In the genomic region with DNA sequence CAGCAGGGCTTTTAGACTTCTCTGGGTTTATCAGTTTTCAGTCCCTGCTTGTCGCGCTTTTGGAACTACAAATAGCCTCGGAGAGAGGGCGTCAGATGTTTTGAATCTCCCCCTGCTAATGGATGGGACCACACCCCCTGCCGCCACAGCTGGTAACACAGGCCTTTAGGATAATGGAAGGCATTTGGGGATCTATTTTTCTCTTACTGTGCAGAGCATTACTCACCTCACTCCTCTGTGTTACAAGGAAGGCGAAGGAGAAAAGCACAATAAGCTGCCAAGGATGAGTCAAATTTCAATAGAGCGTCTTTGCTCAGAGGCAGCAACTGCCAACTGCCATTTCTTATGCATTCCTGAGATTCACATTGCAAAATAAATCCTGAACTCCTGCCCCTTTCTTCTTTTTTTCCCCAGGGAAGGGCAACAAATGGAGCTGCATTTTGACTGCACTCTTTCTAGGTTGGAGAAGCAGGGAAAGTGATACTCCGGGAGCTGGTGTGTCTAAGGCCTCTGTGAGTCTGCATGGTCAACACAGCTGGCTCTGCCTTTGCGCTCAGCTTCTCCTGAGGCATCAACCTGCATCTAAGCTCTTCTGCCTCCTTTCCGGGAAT, we compare ENCODE assay signal across 1 cellular context.
A peak's percentile ranks its signal among the peaks of the same experiment; 100 is the strongest.
TF ChIP-seq lines count a peak whose summit lies in the region.

No MANE protein-coding gene starts in this region.

TF ChIP-seq in SK-N-SH, 30 proteins besides CTCF, POLR2A, EP300 and RAD21 (continued from another document):
- TF ChIP-seq, protein P1, sequence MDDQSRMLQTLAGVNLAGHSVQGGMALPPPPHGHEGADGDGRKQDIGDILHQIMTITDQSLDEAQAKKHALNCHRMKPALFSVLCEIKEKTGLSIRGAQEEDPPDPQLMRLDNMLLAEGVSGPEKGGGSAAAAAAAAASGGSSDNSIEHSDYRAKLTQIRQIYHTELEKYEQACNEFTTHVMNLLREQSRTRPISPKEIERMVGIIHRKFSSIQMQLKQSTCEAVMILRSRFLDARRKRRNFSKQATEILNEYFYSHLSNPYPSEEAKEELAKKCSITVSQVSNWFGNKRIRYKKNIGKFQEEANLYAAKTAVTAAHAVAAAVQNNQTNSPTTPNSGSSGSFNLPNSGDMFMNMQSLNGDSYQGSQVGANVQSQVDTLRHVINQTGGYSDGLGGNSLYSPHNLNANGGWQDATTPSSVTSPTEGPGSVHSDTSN (IDR thresholded peaks at IDR 0.05): peak; percentile 80
- TF ChIP-seq RCOR1 (IDR thresholded peaks at IDR 0.05; ENCODE audit: low read length) (no peak), NRF1 (IDR thresholded peaks at IDR 0.05; ENCODE audit: low read depth, low read length) (no peak), TCF12 (IDR thresholded peaks at IDR 0.05) (peak; percentile 81), MXI1 (IDR thresholded peaks at IDR 0.05; ENCODE audit: low read depth, low read length) (no peak), YY1 (IDR thresholded peaks at IDR 0.05; ENCODE audit: low read depth) (peak; percentile 61; the same call in 1 of the 2 replicates), TAF1 (IDR thresholded peaks at IDR 0.05; ENCODE audit: borderline replicate concordance, low read depth, low read length) (no peak; the same call in 1 of the 2 replicates), NFIC (IDR thresholded peaks at IDR 0.05; ENCODE audit: borderline replicate concordance) (peak; percentile 94), RXRA (IDR thresholded peaks at IDR 0.05; ENCODE audit: borderline replicate concordance, low read depth) (no peak; the same call in 1 of the 2 replicates), TEAD4 (IDR thresholded peaks at IDR 0.05; ENCODE audit: borderline replicate concordance, insufficient read depth) (peak; percentile 82), EZH2phosphoT487 (IDR thresholded peaks at IDR 0.05; ENCODE audit: borderline replicate concordance, low read depth) (no peak), GABPA (IDR thresholded peaks at IDR 0.05; ENCODE audit: low read depth) (no peak), FOXM1 (IDR thresholded peaks at IDR 0.05; ENCODE audit: low read depth) (peak; percentile 64; the same call in 1 of the 2 replicates), SIN3A (IDR thresholded peaks at IDR 0.05; ENCODE audit: borderline replicate concordance, low read depth, low read length) (no peak), FOXJ3 (CRISPR knock-in tag; IDR thresholded peaks at IDR 0.05) (no peak), GATA2 (CRISPR knock-in tag; IDR thresholded peaks at IDR 0.05) (no peak), SMC3 (IDR thresholded peaks at IDR 0.05; ENCODE audit: low read depth, low read length) (no peak), MEF2A (IDR thresholded peaks at IDR 0.05; ENCODE audit: borderline replicate concordance, low read depth) (peak; percentile 45; the same call in 1 of the 2 replicates), RFX5 (IDR thresholded peaks at IDR 0.05; ENCODE audit: low read length) (no peak), CHD2 (IDR thresholded peaks at IDR 0.05; ENCODE audit: low read length, partially characterized antibody) (no peak), FOSL2 (IDR thresholded peaks at IDR 0.05; ENCODE audit: borderline replicate concordance, low read depth) (peak; percentile 86), ELF1 (IDR thresholded peaks at IDR 0.05) (0 out of 2 replicates have a peak, but pooled peaks have one; percentile 17), JUND (IDR thresholded peaks at IDR 0.05) (peak; percentile 78)
- TF ChIP-seq, protein P2, sequence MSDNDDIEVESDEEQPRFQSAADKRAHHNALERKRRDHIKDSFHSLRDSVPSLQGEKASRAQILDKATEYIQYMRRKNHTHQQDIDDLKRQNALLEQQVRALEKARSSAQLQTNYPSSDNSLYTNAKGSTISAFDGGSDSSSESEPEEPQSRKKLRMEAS (IDR thresholded peaks at IDR 0.05; ENCODE audit: low read depth): peak; percentile 77
- TF ChIP-seq, protein P3, sequence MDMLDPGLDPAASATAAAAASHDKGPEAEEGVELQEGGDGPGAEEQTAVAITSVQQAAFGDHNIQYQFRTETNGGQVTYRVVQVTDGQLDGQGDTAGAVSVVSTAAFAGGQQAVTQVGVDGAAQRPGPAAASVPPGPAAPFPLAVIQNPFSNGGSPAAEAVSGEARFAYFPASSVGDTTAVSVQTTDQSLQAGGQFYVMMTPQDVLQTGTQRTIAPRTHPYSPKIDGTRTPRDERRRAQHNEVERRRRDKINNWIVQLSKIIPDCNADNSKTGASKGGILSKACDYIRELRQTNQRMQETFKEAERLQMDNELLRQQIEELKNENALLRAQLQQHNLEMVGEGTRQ (IDR thresholded peaks at IDR 0.05; ENCODE audit: borderline replicate concordance, low read depth, low read length): no peak
- TF ChIP-seq, protein P4, sequence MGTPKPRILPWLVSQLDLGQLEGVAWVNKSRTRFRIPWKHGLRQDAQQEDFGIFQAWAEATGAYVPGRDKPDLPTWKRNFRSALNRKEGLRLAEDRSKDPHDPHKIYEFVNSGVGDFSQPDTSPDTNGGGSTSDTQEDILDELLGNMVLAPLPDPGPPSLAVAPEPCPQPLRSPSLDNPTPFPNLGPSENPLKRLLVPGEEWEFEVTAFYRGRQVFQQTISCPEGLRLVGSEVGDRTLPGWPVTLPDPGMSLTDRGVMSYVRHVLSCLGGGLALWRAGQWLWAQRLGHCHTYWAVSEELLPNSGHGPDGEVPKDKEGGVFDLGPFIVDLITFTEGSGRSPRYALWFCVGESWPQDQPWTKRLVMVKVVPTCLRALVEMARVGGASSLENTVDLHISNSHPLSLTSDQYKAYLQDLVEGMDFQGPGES (IDR thresholded peaks at IDR 0.05; ENCODE audit: low read depth, low read length): no peak
- TF ChIP-seq, protein P5, sequence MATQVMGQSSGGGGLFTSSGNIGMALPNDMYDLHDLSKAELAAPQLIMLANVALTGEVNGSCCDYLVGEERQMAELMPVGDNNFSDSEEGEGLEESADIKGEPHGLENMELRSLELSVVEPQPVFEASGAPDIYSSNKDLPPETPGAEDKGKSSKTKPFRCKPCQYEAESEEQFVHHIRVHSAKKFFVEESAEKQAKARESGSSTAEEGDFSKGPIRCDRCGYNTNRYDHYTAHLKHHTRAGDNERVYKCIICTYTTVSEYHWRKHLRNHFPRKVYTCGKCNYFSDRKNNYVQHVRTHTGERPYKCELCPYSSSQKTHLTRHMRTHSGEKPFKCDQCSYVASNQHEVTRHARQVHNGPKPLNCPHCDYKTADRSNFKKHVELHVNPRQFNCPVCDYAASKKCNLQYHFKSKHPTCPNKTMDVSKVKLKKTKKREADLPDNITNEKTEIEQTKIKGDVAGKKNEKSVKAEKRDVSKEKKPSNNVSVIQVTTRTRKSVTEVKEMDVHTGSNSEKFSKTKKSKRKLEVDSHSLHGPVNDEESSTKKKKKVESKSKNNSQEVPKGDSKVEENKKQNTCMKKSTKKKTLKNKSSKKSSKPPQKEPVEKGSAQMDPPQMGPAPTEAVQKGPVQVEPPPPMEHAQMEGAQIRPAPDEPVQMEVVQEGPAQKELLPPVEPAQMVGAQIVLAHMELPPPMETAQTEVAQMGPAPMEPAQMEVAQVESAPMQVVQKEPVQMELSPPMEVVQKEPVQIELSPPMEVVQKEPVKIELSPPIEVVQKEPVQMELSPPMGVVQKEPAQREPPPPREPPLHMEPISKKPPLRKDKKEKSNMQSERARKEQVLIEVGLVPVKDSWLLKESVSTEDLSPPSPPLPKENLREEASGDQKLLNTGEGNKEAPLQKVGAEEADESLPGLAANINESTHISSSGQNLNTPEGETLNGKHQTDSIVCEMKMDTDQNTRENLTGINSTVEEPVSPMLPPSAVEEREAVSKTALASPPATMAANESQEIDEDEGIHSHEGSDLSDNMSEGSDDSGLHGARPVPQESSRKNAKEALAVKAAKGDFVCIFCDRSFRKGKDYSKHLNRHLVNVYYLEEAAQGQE (IDR thresholded peaks at IDR 0.05; ENCODE audit: low read depth, low read length): 0 out of 2 replicates have a peak, but pooled peaks have one; percentile 10
- TF ChIP-seq, protein P6, sequence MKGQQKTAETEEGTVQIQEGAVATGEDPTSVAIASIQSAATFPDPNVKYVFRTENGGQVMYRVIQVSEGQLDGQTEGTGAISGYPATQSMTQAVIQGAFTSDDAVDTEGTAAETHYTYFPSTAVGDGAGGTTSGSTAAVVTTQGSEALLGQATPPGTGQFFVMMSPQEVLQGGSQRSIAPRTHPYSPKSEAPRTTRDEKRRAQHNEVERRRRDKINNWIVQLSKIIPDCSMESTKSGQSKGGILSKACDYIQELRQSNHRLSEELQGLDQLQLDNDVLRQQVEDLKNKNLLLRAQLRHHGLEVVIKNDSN (IDR thresholded peaks at IDR 0.05; ENCODE audit: borderline replicate concordance, low read depth): peak; percentile 16; the same call in 1 of the 2 replicates
- TF ChIP-seq, protein P7, sequence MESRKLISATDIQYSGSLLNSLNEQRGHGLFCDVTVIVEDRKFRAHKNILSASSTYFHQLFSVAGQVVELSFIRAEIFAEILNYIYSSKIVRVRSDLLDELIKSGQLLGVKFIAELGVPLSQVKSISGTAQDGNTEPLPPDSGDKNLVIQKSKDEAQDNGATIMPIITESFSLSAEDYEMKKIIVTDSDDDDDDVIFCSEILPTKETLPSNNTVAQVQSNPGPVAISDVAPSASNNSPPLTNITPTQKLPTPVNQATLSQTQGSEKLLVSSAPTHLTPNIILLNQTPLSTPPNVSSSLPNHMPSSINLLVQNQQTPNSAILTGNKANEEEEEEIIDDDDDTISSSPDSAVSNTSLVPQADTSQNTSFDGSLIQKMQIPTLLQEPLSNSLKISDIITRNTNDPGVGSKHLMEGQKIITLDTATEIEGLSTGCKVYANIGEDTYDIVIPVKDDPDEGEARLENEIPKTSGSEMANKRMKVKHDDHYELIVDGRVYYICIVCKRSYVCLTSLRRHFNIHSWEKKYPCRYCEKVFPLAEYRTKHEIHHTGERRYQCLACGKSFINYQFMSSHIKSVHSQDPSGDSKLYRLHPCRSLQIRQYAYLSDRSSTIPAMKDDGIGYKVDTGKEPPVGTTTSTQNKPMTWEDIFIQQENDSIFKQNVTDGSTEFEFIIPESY (IDR thresholded peaks at IDR 0.05; ENCODE audit: borderline replicate concordance, low read depth): no peak
